In genomic region chr1:25799346-25799720, GRCh38 we compare ENCODE assay signal across 8 cellular contexts. TPM values are rescaled to one million over a fixed set of nuclear protein-coding genes. Genes with fewer than 3 reads are reported as not detected.
DNase-seq lines count a peak whose midpoint lies in the region; ATAC-seq and TF ChIP-seq lines count a peak whose summit lies in the region.

No MANE protein-coding gene starts in this region.

- peak overlapping the region; percentile 71 to 74 for H3K4me3 Mint-ChIP-seq in activated T-cell treated with anti-CD3 and anti-CD28 coated beads, Interleukin-2, amount 50 U/mL, for 72 hours

- DNase-seq in activated T-cell treated with anti-CD3 and anti-CD28 coated beads, Interleukin-2, amount 50 U/mL, for 72 hours: no peak
- DNase-seq in activated T-cell treated with anti-CD3 and anti-CD28 coated beads for 4 hours (no peak), ascending aorta (ENCODE audit: low spot score in 2 of 2) (no peak), lower lobe of right lung (no peak), thyroid gland (no peak), activated gamma-delta T cell (lab: John Stamatoyannopoulos, UW) (no peak)

- no peaks in the 10 kb centered on the region for H3K9me3 Mint-ChIP-seq in activated T-cell treated with anti-CD3 and anti-CD28 coated beads, Interleukin-2, amount 50 U/mL, for 72 hours

- H3K27me3 Mint-ChIP-seq in activated T-cell treated with anti-CD3 and anti-CD28 coated beads, Interleukin-2, amount 50 U/mL, for 72 hours (ENCODE audit: low read depth): no peaks in the 10 kb centered on the region

- H3K4me1 ChIP-seq in ascending aorta (peaks cover 4 to 27% of the 10 kb centered on the region in 2 donors), lower lobe of right lung (peaks cover 72% of the 10 kb centered on the region), thyroid gland (peaks cover 23 to 46% of the 10 kb centered on the region in 2 donors)

- ATAC-seq in activated T-cell treated with anti-CD3 and anti-CD28 coated beads, Interleukin-2, amount 50 U/mL, for 72 hours (replicated peaks in 1 of 2): no peak
- ATAC-seq in lower lobe of right lung: no peak
- no peak for ATAC-seq in GM21786 (IDR thresholded peaks at IDR 0.05; ENCODE audit: unreplicated experiment)
- ATAC-seq in GM21529 (IDR thresholded peaks at IDR 0.05; ENCODE audit: unreplicated experiment): no peak

- peaks cover 0 to 2% of the 10 kb centered on the region in 2 donors for H3K36me3 Mint-ChIP-seq in activated T-cell treated with anti-CD3 and anti-CD28 coated beads, Interleukin-2, amount 50 U/mL, for 72 hours (ENCODE audit: insufficient read depth in 2 of 2)

- H3K36me3 ChIP-seq in ascending aorta (no peaks in the 10 kb centered on the region), lower lobe of right lung (no peaks in the 10 kb centered on the region), thyroid gland (no peaks in the 10 kb centered on the region)

- peak overlapping the region; percentile 21 for H3K27ac Mint-ChIP-seq in activated T-cell treated with anti-CD3 and anti-CD28 coated beads, Interleukin-2, amount 50 U/mL, for 72 hours

- no peaks in the 10 kb centered on the region for H3K9me3 ChIP-seq in ascending aorta
- no peaks in the 10 kb centered on the region for H3K9me3 ChIP-seq in lower lobe of right lung
- no peaks in the 10 kb centered on the region for H3K9me3 ChIP-seq in thyroid gland

- H3K27me3 ChIP-seq in ascending aorta (no peaks in the 10 kb centered on the region), lower lobe of right lung (ENCODE audit: low read depth) (no peaks in the 10 kb centered on the region), thyroid gland (no peaks in the 10 kb centered on the region)

- H3K4me3 ChIP-seq in ascending aorta (peak overlapping the region; percentile 48 to 61), lower lobe of right lung (peak overlapping the region; percentile 54), thyroid gland (replicated peaks in 1 of 3) (peak overlapping the region in 1 of 3 donors; percentile 40)

- H3K27ac ChIP-seq in ascending aorta (peak overlapping the region; percentile 78 to 89), lower lobe of right lung (peak overlapping the region; percentile 85), thyroid gland (peak overlapping the region; percentile 70 to 79 (median 79))

- TF ChIP-seq CTCF in ascending aorta (IDR thresholded peaks at IDR 0.05) (no peak), lower lobe of right lung (IDR thresholded peaks at IDR 0.05) (no peak), thyroid gland (IDR thresholded peaks at IDR 0.05) (no peak)

- peaks cover 77% of the 10 kb centered on the region for H3K4me1 Mint-ChIP-seq in activated T-cell treated with anti-CD3 and anti-CD28 coated beads, Interleukin-2, amount 50 U/mL, for 72 hours (ENCODE audit: low read depth)

- no peak for TF ChIP-seq POLR2A in thyroid gland (IDR thresholded peaks at IDR 0.05)

- intact Hi-C loops in ascending aorta (cut with DNase I) (loop anchor here (5.0 kb wide), 2 partner anchors 277 to 297 kb away; no protein-coding TSS in a partner anchor), lower lobe of right lung (cut with DNase I) (loop anchor here (10.0 kb wide), 1 partner anchor 185 kb away; the partner anchor contains the start of gene MAN1C1), thyroid gland (cut with DNase I) (loop anchor here (5.0 to 10.0 kb wide), 3 partner anchors 102 to 255 kb away; partner anchors contain the start of gene LDLRAP1)

- WGBS in thyroid gland, 2 donors: 72 to 100% methylated on average over 1 to 3 of the region's 4 CpGs

RNA-seq across cellular contexts. Expression of gene SELENON, which starts 0.7 kb away (rescaled TPM):
- total RNA-seq in activated T-cell treated with anti-CD3 and anti-CD28 coated beads, Interleukin-2, amount 50 U/mL, for 72 hours: 10 to 100 TPM; 29.5 to 31.1 TPM
- 208 TPM for total RNA-seq in ascending aorta
- 83.4 TPM for total RNA-seq in lower lobe of right lung
- total RNA-seq in thyroid gland: 10 to 100 TPM; 31.2 to 58.2 (median 55.2) TPM

RNA-seq across cellular contexts. Expression of gene MTFR1L, which starts 20.4 kb away (rescaled TPM):
- total RNA-seq in activated T-cell treated with anti-CD3 and anti-CD28 coated beads, Interleukin-2, amount 50 U/mL, for 72 hours: 10 to 100 TPM; 34.0 to 39.1 TPM
- 20.9 TPM for total RNA-seq in ascending aorta
- 51.1 TPM for total RNA-seq in lower lobe of right lung
- 100 to 1,000 TPM in 1 of 4 donors, 10 to 100 TPM in 3; 75.7 to 109 (median 99.2) TPM for total RNA-seq in thyroid gland

RNA-seq across cellular contexts. Expression of gene AUNIP, which starts 59.9 kb away (rescaled TPM):
- total RNA-seq in activated T-cell treated with anti-CD3 and anti-CD28 coated beads, Interleukin-2, amount 50 U/mL, for 72 hours: 1 to 10 TPM; 6.9 to 9.9 TPM
- total RNA-seq in ascending aorta: not detected
- not detected for total RNA-seq in lower lobe of right lung
- not detected for total RNA-seq in thyroid gland
